ENCODE assay signal across 19 cellular contexts in the genomic region with DNA sequence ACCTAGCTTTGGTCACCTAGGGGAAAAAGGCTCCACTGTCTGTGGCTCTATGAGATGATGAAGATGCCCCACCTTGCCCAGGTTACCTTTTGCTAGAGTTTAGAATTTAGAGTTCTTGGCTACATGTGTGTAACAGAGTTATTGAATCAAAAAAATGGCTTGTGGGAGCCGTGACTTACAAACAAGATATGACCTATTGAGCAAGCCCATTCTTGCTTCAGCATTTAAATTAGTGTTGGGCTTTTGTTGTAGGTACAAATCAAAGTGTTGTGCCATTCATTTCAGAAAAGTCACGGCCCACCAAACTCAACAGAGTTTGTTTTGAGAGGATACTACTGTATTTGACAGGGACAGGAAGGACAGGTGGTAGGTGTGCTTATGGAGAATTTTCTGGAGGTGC.
DNase-seq lines count a peak whose midpoint lies in the region; FAIRE-seq and TF ChIP-seq lines count a peak whose summit lies in the region.
"Had no signal": no experiment of that assay in that cellular context is flagged by ENCODE, and none has a peak within 500 bp of the region (broad histone marks: within the 10 kb centered on the region; RNA-seq: fewer than 3 reads in every experiment).

No MANE protein-coding gene starts in this region.

- no peak for TF ChIP-seq CTCF in keratinocyte (optimal IDR thresholded peaks at IDR 0.05 in 1 of 3, IDR thresholded peaks at IDR 0.05 in 1 of 3, conservative IDR thresholded peaks at IDR 0.05 in 1 of 3; ENCODE audit: extremely low read depth in 1 of 3, insufficient read depth in 2 of 3, low read length in 3 of 3)
- TF ChIP-seq CTCF in HFFc6 (IDR thresholded peaks at IDR 0.05) = no peak

- H3K36me3 ChIP-seq in keratinocyte (ENCODE audit: control insufficient read depth in 2 of 2, extremely low read depth in 1 of 2, insufficient read depth in 2 of 2, low read length in 2 of 2) (no peaks in the 10 kb centered on the region), SJCRH30 (no peaks in the 10 kb centered on the region)
- H3K36me3 ChIP-seq: HAP-1 had no signal

- no peak overlapping the region for H3K27ac Mint-ChIP-seq in HFFc6
- H3K27ac Mint-ChIP-seq: CD4-positive, CD25-positive, alpha-beta regulatory T cell; CD8-positive, alpha-beta T cell had no signal

- H3K9me3 Mint-ChIP-seq in HFFc6 = no peaks in the 10 kb centered on the region
- H3K9me3 Mint-ChIP-seq: CD8-positive, alpha-beta T cell had no signal

- H3K4me3 ChIP-seq in keratinocyte (ENCODE audit: control insufficient read depth in 2 of 3, extremely low read depth in 1 of 3, insufficient read depth in 2 of 3, low read depth in 1 of 3, low read length in 3 of 3) (no peak overlapping the region), SJCRH30 (no peak overlapping the region)
- H3K4me3 ChIP-seq: GM12878, HAP-1 had no signal

- peaks cover 33% of the 10 kb centered on the region for H3K4me1 Mint-ChIP-seq in HFFc6 (ENCODE audit: low read depth)
- H3K4me1 Mint-ChIP-seq: CD4-positive, CD25-positive, alpha-beta regulatory T cell had no signal

- H3K27ac ChIP-seq in keratinocyte (ENCODE audit: control insufficient read depth, insufficient read depth, low read length) (no peak overlapping the region), SJCRH30 (no peak overlapping the region)

- H4K20me1 ChIP-seq in keratinocyte (ENCODE audit: control insufficient read depth, extremely low read depth, insufficient read depth, low read length) = no peaks in the 10 kb centered on the region

- peaks cover 2% of the 10 kb centered on the region for H3K27me3 Mint-ChIP-seq in HFFc6 (ENCODE audit: insufficient read depth)
- H3K27me3 Mint-ChIP-seq: CD4-positive, CD25-positive, alpha-beta regulatory T cell had no signal

- H3K9me1 ChIP-seq in keratinocyte (ENCODE audit: control insufficient read depth, extremely low read depth, insufficient read depth, low read length) = no peaks in the 10 kb centered on the region

- H3K9ac ChIP-seq in keratinocyte (ENCODE audit: control insufficient read depth, extremely low read depth, insufficient read depth, low read length) = no peak overlapping the region

- no peaks in the 10 kb centered on the region for H3K36me3 Mint-ChIP-seq in HFFc6 (ENCODE audit: low read depth)
- H3K36me3 Mint-ChIP-seq: CD4-positive, CD25-positive, alpha-beta regulatory T cell; CD8-positive, alpha-beta T cell had no signal

- peaks cover 19% of the 10 kb centered on the region for H3K4me1 ChIP-seq in keratinocyte (ENCODE audit: control insufficient read depth, extremely low read depth, insufficient read depth, low read length)
- no peaks in the 10 kb centered on the region for H3K4me1 ChIP-seq in SJCRH30
- H3K4me1 ChIP-seq: Caco-2, HAP-1 had no signal

- FAIRE-seq in keratinocyte (lab: Jason Lieb, UNC) = peak; percentile 34
- FAIRE-seq: G401.6, GM12878, GM19239, H54 had no signal

- no peak overlapping the region for H3K4me2 ChIP-seq in keratinocyte (ENCODE audit: control insufficient read depth, extremely low read depth, insufficient read depth, low read depth, low read length)

- no peaks in the 10 kb centered on the region for H3K79me2 ChIP-seq in keratinocyte (ENCODE audit: control insufficient read depth, insufficient read depth, low read length)

- dilution Hi-C loops in keratinocyte (cut with MboI; ENCODE audit: extremely low pct_ligation_motif_present, low sequenced_read_pairs) = no loop called here

- H3K27me3 ChIP-seq in keratinocyte (ENCODE audit: control insufficient read depth, extremely low read depth, insufficient read depth, low read length) (no peaks in the 10 kb centered on the region), SJCRH30 (no peaks in the 10 kb centered on the region)

- H3K4me3 Mint-ChIP-seq in HFFc6 = no peak overlapping the region
- H3K4me3 Mint-ChIP-seq: CD4-positive, CD25-positive, alpha-beta regulatory T cell; CD8-positive, alpha-beta T cell had no signal

- H3K9me3 ChIP-seq in keratinocyte (ENCODE audit: control insufficient read depth, low read depth, low read length) (no peaks in the 10 kb centered on the region), SJCRH30 (replicated peaks) (no peaks in the 10 kb centered on the region)
- H3K9me3 ChIP-seq: Caco-2, HAP-1 had no signal

- no peak overlapping the region for H2AFZ ChIP-seq in keratinocyte (ENCODE audit: control insufficient read depth, low read length)

- DNase-seq in NCI-H1105 (lab: John Stamatoyannopoulos, UW) (peak; percentile 13), NCI-H345 (lab: John Stamatoyannopoulos, UW) (peak; percentile 73), NCI-H748 treated with DMSO at 0.1 percent for 48 hours (lab: John Stamatoyannopoulos, UW) (peak; percentile 5), keratinocyte (ENCODE audit: low read depth, low spot score) (no peak), CD1c-positive myeloid dendritic cell (ENCODE audit: extremely low spot score) (no peak), SJCRH30 (no peak), HFFc6 (no peak)
- DNase-seq: C1 segment of cervical spinal cord; Caco-2; CD4-positive, CD25-positive, alpha-beta regulatory T cell; CD8-positive, alpha-beta T cell; DMS153; DND-41; GOT3 had no signal

Comparison
In these comparisons a context has a peak if more than half of its experiments do, and no peak if none do; other contexts are left out.
1. DNase-seq: peak in NCI-H1105 (single experiment), NCI-H345 (single experiment) and NCI-H748 treated with DMSO at 0.1 percent for 48 hours (single experiment); none in keratinocyte (single experiment), CD1c-positive myeloid dendritic cell (single experiment), SJCRH30 (0 of 2) and HFFc6 (single experiment).